8 cellular contexts compared by ENCODE assay signal in genomic region chr20:53736757-53737403, GRCh38.
DNase-seq lines count a peak whose midpoint lies in the region; ATAC-seq and TF ChIP-seq lines count a peak whose summit lies in the region.

No MANE protein-coding gene starts in this region.

- DNase-seq in M059J (ENCODE audit: low read depth) (peak; percentile 74), thoracic aorta (ENCODE audit: low spot score) (no peak), GM19240 (ENCODE audit: insufficient read length, low spot score) (no peak)
- peak; percentile 13 for DNase-seq in activated T-helper 1 cell treated with anti-CD3 and anti-CD28 coated beads, Interleukin-12 subunit alpha, Interleukin-12 subunit beta, Interleukin-2, Interleukin-4 antibody, amounts not matched to agents 30 ng/mL and 10 ng/mL and 1 ng/mL, durations not matched to agents 14 hours and 24 hours and 36 hours (ENCODE audit: low spot score)
- DNase-seq in activated CD8-positive, alpha-beta memory T cell treated with anti-CD3 and anti-CD28 coated beads, Interleukin-2, amount 50 U/mL, for 48 hours = no peak

- H3K36me3 ChIP-seq in iPS-20b (ENCODE audit: insufficient read depth, low read depth, low read length) (no peaks in the 10 kb centered on the region), thoracic aorta (no peaks in the 10 kb centered on the region)

- intact Hi-C loops in activated T-helper 1 cell treated with anti-CD3 and anti-CD28 coated beads, Interleukin-12 subunit alpha, Interleukin-12 subunit beta, Interleukin-2, Interleukin-4 antibody, amounts not matched to agents 30 ng/mL and 10 ng/mL and 1 ng/mL, durations not matched to agents 14 hours and 24 hours and 36 hours (cut with micrococcal nuclease) = no loop called here

- no peaks in the 10 kb centered on the region for H3K9me3 Mint-ChIP-seq in activated T-helper 1 cell treated with anti-CD3 and anti-CD28 coated beads, Interleukin-12 subunit alpha, Interleukin-12 subunit beta, Interleukin-2, Interleukin-4 antibody, amounts not matched to agents 30 ng/mL and 10 ng/mL and 1 ng/mL, durations not matched to agents 14 hours and 24 hours and 36 hours

- peak overlapping the region; percentile 37 for H3K4me3 Mint-ChIP-seq in activated T-helper 1 cell treated with anti-CD3 and anti-CD28 coated beads, Interleukin-12 subunit alpha, Interleukin-12 subunit beta, Interleukin-2, Interleukin-4 antibody, amounts not matched to agents 30 ng/mL and 10 ng/mL and 1 ng/mL, durations not matched to agents 14 hours and 24 hours and 36 hours

- peak; percentile 28 for ATAC-seq in GM18858 (IDR thresholded peaks at IDR 0.05; ENCODE audit: unreplicated experiment)
- ATAC-seq in thoracic aorta (ENCODE audit: insufficient number of reproducible peaks, low FRiP score, low read depth) = no peak
- ATAC-seq in GM21717 (IDR thresholded peaks at IDR 0.05; ENCODE audit: unreplicated experiment) = no peak

- H3K4me3 ChIP-seq in iPS-20b (ENCODE audit: low read length) (peak overlapping the region; percentile 37), thoracic aorta (peak overlapping the region; percentile 3)

- H3K9me3 ChIP-seq in iPS-20b (ENCODE audit: insufficient read depth, low read depth, low read length) (no peaks in the 10 kb centered on the region), thoracic aorta (no peaks in the 10 kb centered on the region)

- peaks cover 73% of the 10 kb centered on the region for H3K4me1 Mint-ChIP-seq in activated T-helper 1 cell treated with anti-CD3 and anti-CD28 coated beads, Interleukin-12 subunit alpha, Interleukin-12 subunit beta, Interleukin-2, Interleukin-4 antibody, amounts not matched to agents 30 ng/mL and 10 ng/mL and 1 ng/mL, durations not matched to agents 14 hours and 24 hours and 36 hours (ENCODE audit: low read depth)

- H3K27ac Mint-ChIP-seq in activated T-helper 1 cell treated with anti-CD3 and anti-CD28 coated beads, Interleukin-12 subunit alpha, Interleukin-12 subunit beta, Interleukin-2, Interleukin-4 antibody, amounts not matched to agents 30 ng/mL and 10 ng/mL and 1 ng/mL, durations not matched to agents 14 hours and 24 hours and 36 hours = peak overlapping the region; percentile 90

- H3K27ac ChIP-seq in iPS-20b (ENCODE audit: low read length) = peak overlapping the region; percentile 37
- H3K27ac ChIP-seq in thoracic aorta = no peak overlapping the region

- H3K27me3 Mint-ChIP-seq in activated T-helper 1 cell treated with anti-CD3 and anti-CD28 coated beads, Interleukin-12 subunit alpha, Interleukin-12 subunit beta, Interleukin-2, Interleukin-4 antibody, amounts not matched to agents 30 ng/mL and 10 ng/mL and 1 ng/mL, durations not matched to agents 14 hours and 24 hours and 36 hours (ENCODE audit: insufficient read depth) = no peaks in the 10 kb centered on the region

- no peaks in the 10 kb centered on the region for H3K36me3 Mint-ChIP-seq in activated T-helper 1 cell treated with anti-CD3 and anti-CD28 coated beads, Interleukin-12 subunit alpha, Interleukin-12 subunit beta, Interleukin-2, Interleukin-4 antibody, amounts not matched to agents 30 ng/mL and 10 ng/mL and 1 ng/mL, durations not matched to agents 14 hours and 24 hours and 36 hours (ENCODE audit: low read depth)

- no peak for TF ChIP-seq CTCF in thoracic aorta (IDR thresholded peaks at IDR 0.05)

- H3K27me3 ChIP-seq in iPS-20b (ENCODE audit: insufficient read depth, low read length) (no peaks in the 10 kb centered on the region), thoracic aorta (replicated peaks; ENCODE audit: insufficient read depth) (no peaks in the 10 kb centered on the region)

- peak overlapping the region; percentile 80; the same call in 1 of the 2 replicates for H3K9ac ChIP-seq in iPS-20b (ENCODE audit: low read depth, low read length)

- H3K4me1 ChIP-seq in iPS-20b (ENCODE audit: insufficient read depth, low read length) (peaks cover 62% of the 10 kb centered on the region), thoracic aorta (ENCODE audit: control insufficient read depth in 1 of 2, low read depth in 2 of 2) (peaks cover 4 to 6% of the 10 kb centered on the region in 2 donors)

Comparison
In these comparisons a context has a peak if more than half of its experiments do, and no peak if none do; other contexts are left out.
1. DNase-seq: peak in M059J (single experiment) and activated T-helper 1 cell treated with anti-CD3 and anti-CD28 coated beads, Interleukin-12 subunit alpha, Interleukin-12 subunit beta, Interleukin-2, Interleukin-4 antibody, amounts not matched to agents 30 ng/mL and 10 ng/mL and 1 ng/mL, durations not matched to agents 14 hours and 24 hours and 36 hours (single experiment); none in thoracic aorta (single experiment), activated CD8-positive, alpha-beta memory T cell treated with anti-CD3 and anti-CD28 coated beads, Interleukin-2, amount 50 U/mL, for 48 hours (single experiment) and GM19240 (single experiment).